11 cellular contexts compared by ENCODE assay signal in the genomic region with DNA sequence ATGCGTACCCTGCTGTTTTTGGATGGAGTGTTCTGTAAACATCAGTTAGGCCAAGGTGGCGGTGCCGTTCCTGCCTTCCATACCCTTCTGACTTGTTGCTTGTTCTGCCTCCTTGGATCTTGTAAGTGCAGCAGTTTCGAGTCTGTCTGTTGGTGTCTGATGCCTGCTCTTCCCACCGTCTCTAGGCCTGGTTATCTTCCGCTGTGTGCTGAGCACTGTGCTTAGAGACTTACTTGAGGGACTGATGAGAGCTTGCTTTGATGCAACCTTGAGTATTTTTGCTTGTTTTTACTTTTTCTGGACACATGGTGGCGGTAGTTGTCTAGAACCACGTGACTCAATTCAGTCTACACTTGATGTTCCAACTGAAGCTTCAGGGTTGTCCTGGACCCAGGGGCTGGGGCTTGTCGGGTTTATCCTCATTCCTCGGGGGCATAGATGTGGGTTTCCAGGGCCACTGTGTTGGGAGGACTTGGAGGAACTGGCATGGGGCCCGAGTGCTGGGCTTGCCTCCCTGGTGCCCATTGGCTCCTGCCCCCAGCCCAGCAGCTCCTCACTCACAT. TPM values are rescaled to one million over a fixed set of nuclear protein-coding genes. Genes with fewer than 3 reads are reported as not detected.
DNase-seq lines count a peak whose midpoint lies in the region; ATAC-seq, FAIRE-seq and TF ChIP-seq lines count a peak whose summit lies in the region.
"Had no signal": no experiment of that assay in that cellular context is flagged by ENCODE, and none has a peak within 500 bp of the region (broad histone marks: within the 10 kb centered on the region; RNA-seq: fewer than 3 reads in every experiment).

No MANE protein-coding gene starts in this region.

- H3K27me3 ChIP-seq in HepG2 (ENCODE audit: control insufficient read depth in 1 of 2, insufficient read depth in 2 of 2, low read length in 2 of 2) (no peaks in the 10 kb centered on the region), spleen (replicated peaks in 1 of 7) (no peaks in the 10 kb centered on the region)

- H3K4me3 ChIP-seq in HepG2 (replicated peaks in 1 of 3; ENCODE audit: insufficient read depth in 1 of 3, low read depth in 2 of 3, low read length in 3 of 3) (no peak overlapping the region), spleen (no peak overlapping the region)

- H4K20me1 ChIP-seq in HepG2 (ENCODE audit: insufficient read depth, low read length), result no peaks in the 10 kb centered on the region

- POLR2A ChIA-PET in HepG2 (lab: Yijun Ruan, JAX), result no interaction called here

- H3K36me3 ChIP-seq in HepG2 (replicated peaks in 1 of 2; ENCODE audit: control insufficient read depth in 1 of 2, insufficient read depth in 2 of 2, low read length in 2 of 2) (no peaks in the 10 kb centered on the region), spleen (peaks cover 0 to 9% (median 0%) of the 10 kb centered on the region in 6 donors)

- 23% methylated on average over 10 of the region's 11 CpGs for WGBS in HepG2 (ENCODE audit: low lambda C conversion rate)
- 65 to 78% (median 75%) methylated on average over 11 of the region's 11 CpGs for WGBS in spleen, 5 donors

- ATAC-seq in HepG2, result peak; percentile 54
- ATAC-seq in GM19455 (IDR thresholded peaks at IDR 0.05; ENCODE audit: unreplicated experiment), result no peak
- ATAC-seq in GM18498 (IDR thresholded peaks at IDR 0.05; ENCODE audit: unreplicated experiment), result no peak

- TF ChIP-seq CTCF in HepG2 (CRISPR knock-in tag; IDR thresholded peaks at IDR 0.05), result peak; percentile 73
- TF ChIP-seq CTCF in spleen (IDR thresholded peaks at IDR 0.05 in 8 of 11, conservative IDR thresholded peaks at IDR 0.05 in 3 of 11), result peak in 3 of 11 experiments; percentile 14 to 43 (median 17)

- DNase-seq in NCI-H1694 (lab: John Stamatoyannopoulos, UW) (peak; percentile 3), NCI-H1694 treated with DMSO at 0.1 percent for 48 hours (lab: John Stamatoyannopoulos, UW) (no peak), HCEC 1CT (peak; percentile 26), SKM-1 treated with dmso at 0.1 percent for 144 hours (lab: John Stamatoyannopoulos, UW; ENCODE audit: unreplicated experiment) (peak; percentile 56), HepG2 (ENCODE audit: low spot score) (peak; percentile 17), spleen (no peak)
- DNase-seq: activated B cell treated with CpG ODN at 0.5 μM for 24 hours, C1 segment of cervical spinal cord had no signal

- H3K4me1 ChIP-seq in HepG2 (ENCODE audit: insufficient read depth, low read length), result no peaks in the 10 kb centered on the region
- peaks cover 0 to 14% (median 0%) of the 10 kb centered on the region in 6 donors for H3K4me1 ChIP-seq in spleen

- H2AFZ ChIP-seq in HepG2 (ENCODE audit: low read length), result no peak overlapping the region

- no peak overlapping the region for H3K9ac ChIP-seq in HepG2 (ENCODE audit: insufficient read depth, low read depth, low read length)

- intact Hi-C loops in HepG2 (cut with micrococcal nuclease; ENCODE audit: unreplicated experiment) (loop anchor here (2.0 kb wide), 1 partner anchor 170 kb away; no protein-coding TSS in a partner anchor), spleen (cut with DNase I; ENCODE audit: low total_unique reads) (no loop called here)

- FAIRE-seq in HepG2 (lab: Jason Lieb, UNC), result peak; percentile 59
- FAIRE-seq: islet of Langerhans had no signal

- H3K27ac ChIP-seq in HepG2 (ENCODE audit: extremely low read length, insufficient read depth, low read length), result no peak overlapping the region
- no peak overlapping the region for H3K27ac ChIP-seq in spleen

- CTCF ChIA-PET in HepG2 (lab: Yijun Ruan, JAX; ENCODE audit: low intra/inter-chr PET ratio, low total read pairs), result interaction anchor here (0.8 to 2.7 kb wide), 3 partner anchors 59 to 170 kb away, joined by 3 to 10 read pairs (median 4); no protein-coding TSS in a partner anchor

- no peak for TF ChIP-seq EP300 in HepG2 (IDR thresholded peaks at IDR 0.05; ENCODE audit: low read depth in 2 of 2, low read length in 2 of 2)
- no peak for TF ChIP-seq EP300 in HepG2 (CRISPR knock-in tag; IDR thresholded peaks at IDR 0.05; ENCODE audit: borderline replicate concordance)

- no peak; the same call in 1 of the 2 replicates for TF ChIP-seq RAD21 in HepG2 (CRISPR knock-in tag; IDR thresholded peaks at IDR 0.05)

- TF ChIP-seq POLR2A in HepG2 (IDR thresholded peaks at IDR 0.05; ENCODE audit: insufficient read depth in 1 of 2, low read depth in 2 of 2, low read length in 2 of 2) (no peak), spleen (IDR thresholded peaks at IDR 0.05) (no peak)

- H3K79me2 ChIP-seq in HepG2 (ENCODE audit: insufficient read depth, low read length), result no peaks in the 10 kb centered on the region

- H3K9me3 ChIP-seq in HepG2 (ENCODE audit: low read length) (no peaks in the 10 kb centered on the region), spleen (peaks cover 0 to 6% (median 0%) of the 10 kb centered on the region in 8 donors)

- no peak overlapping the region for H3K4me2 ChIP-seq in HepG2 (ENCODE audit: low read depth, low read length)

- in situ Hi-C loops in HepG2 (cut with HindIII; ENCODE audit: extremely low pct_ligation_motif_present, low pct_unique_long_range_greater_than_20kb), result no loop called here

- BruUV-seq in HepG2 (replicated peaks; lab: Mats Ljungman, UMichigan), result no TSS peak

RNA-seq across cellular contexts. Expression of gene SPRN, which starts 14.4 kb away (rescaled TPM):
- not detected in 2 replicates for total RNA-seq in HepG2 (2016; rRNA removed; fragmentation: Illumina TruSeq; extraction: Trizol)
- not detected in 2 replicates for total RNA-seq in HepG2 (2016; cell fraction: cytosol; rRNA removed; fragmentation: Illumina TruSeq; extraction: Trizol; ENCODE audit: low read depth)
- not detected in 2 replicates for total RNA-seq in HepG2 (2016; cell fraction: insoluble cytoplasmic fraction; rRNA removed; fragmentation: Illumina TruSeq; extraction: Trizol)
- not detected in 2 replicates for total RNA-seq in HepG2 (2016; cell fraction: membrane; rRNA removed; fragmentation: Illumina TruSeq; extraction: Trizol)
- not detected in 2 replicates for total RNA-seq in HepG2 (2016; cell fraction: nucleus; rRNA removed; fragmentation: Illumina TruSeq; extraction: Trizol)
- polyA plus RNA-seq in HepG2 (2011; rRNA removed), result not detected in 2 replicates
- polyA plus RNA-seq in HepG2 (2011; cell fraction: cytosol; rRNA removed), result not detected in 2 replicates
- polyA plus RNA-seq in HepG2 (2011; cell fraction: nucleus; rRNA removed), result not detected in 2 replicates
- polyA plus RNA-seq in HepG2 (2012), result 2.9 and 4.1 TPM in 2 replicates
- polyA plus RNA-seq in HepG2 (2016; cell fraction: cytosol; fragmentation: Illumina TruSeq; extraction: Trizol; ENCODE audit: low read depth), result not detected in 2 replicates
- not detected in 2 replicates for polyA plus RNA-seq in HepG2 (2016; cell fraction: insoluble cytoplasmic fraction; fragmentation: Illumina TruSeq; extraction: Trizol; ENCODE audit: low read depth)
- not detected in 2 replicates for polyA plus RNA-seq in HepG2 (2016; cell fraction: membrane; fragmentation: Illumina TruSeq; extraction: Trizol; ENCODE audit: low read depth)
- not detected in 2 replicates for polyA plus RNA-seq in HepG2 (2016; cell fraction: nucleus; fragmentation: Illumina TruSeq; extraction: Trizol; ENCODE audit: insufficient read depth, low read depth)
- not detected in 2 replicates for polyA minus RNA-seq in HepG2 (2011; rRNA and poly(A)+ RNA removed; ENCODE audit: low replicate concordance)
- not detected in 2 replicates for polyA minus RNA-seq in HepG2 (2011; cell fraction: cytosol; rRNA and poly(A)+ RNA removed)
- not detected in 2 replicates for polyA minus RNA-seq in HepG2 (2011; cell fraction: nucleus; rRNA and poly(A)+ RNA removed)
- under 1 TPM in 3 of 7 donors, not detected in 4; 0.14 to 0.22 (median 0.14) TPM for total RNA-seq in spleen
- under 1 TPM; 0.20 to 0.58 (median 0.41) TPM for polyA plus RNA-seq in spleen
- total RNA-seq: activated B cell treated with CpG ODN at 0.5 μM for 24 hours had no signal

RNA-seq across cellular contexts. Expression of gene SCART1, which starts 15.0 kb away (rescaled TPM):
- 0.32 and 0.46 TPM in 2 replicates for total RNA-seq in HepG2 (2016; rRNA removed; fragmentation: Illumina TruSeq; extraction: Trizol)
- 0.18 and 0.30 TPM in 2 replicates for total RNA-seq in HepG2 (2016; cell fraction: cytosol; rRNA removed; fragmentation: Illumina TruSeq; extraction: Trizol; ENCODE audit: low read depth)
- total RNA-seq in HepG2 (2016; cell fraction: insoluble cytoplasmic fraction; rRNA removed; fragmentation: Illumina TruSeq; extraction: Trizol), result 0.07 and 0.45 TPM in 2 replicates
- 0.12 and 0.17 TPM in 2 replicates for total RNA-seq in HepG2 (2016; cell fraction: membrane; rRNA removed; fragmentation: Illumina TruSeq; extraction: Trizol)
- 0.81 and 0.88 TPM in 2 replicates for total RNA-seq in HepG2 (2016; cell fraction: nucleus; rRNA removed; fragmentation: Illumina TruSeq; extraction: Trizol)
- 1.1 and 1.4 TPM in 2 replicates for polyA plus RNA-seq in HepG2 (2011; rRNA removed)
- 0.23 and 0.45 TPM in 2 replicates for polyA plus RNA-seq in HepG2 (2011; cell fraction: cytosol; rRNA removed)
- polyA plus RNA-seq in HepG2 (2011; cell fraction: nucleus; rRNA removed), result 9.5 and 13.6 TPM in 2 replicates
- polyA plus RNA-seq in HepG2 (2012), result 1.6 and 1.9 TPM in 2 replicates
- polyA plus RNA-seq in HepG2 (2016; cell fraction: cytosol; fragmentation: Illumina TruSeq; extraction: Trizol; ENCODE audit: low read depth), result 0.08 TPM in 1 of 2 replicates, not detected in the other
- 0.12 and 0.16 TPM in 2 replicates for polyA plus RNA-seq in HepG2 (2016; cell fraction: insoluble cytoplasmic fraction; fragmentation: Illumina TruSeq; extraction: Trizol; ENCODE audit: low read depth)
- polyA plus RNA-seq in HepG2 (2016; cell fraction: membrane; fragmentation: Illumina TruSeq; extraction: Trizol; ENCODE audit: low read depth), result not detected in 2 replicates
- polyA plus RNA-seq in HepG2 (2016; cell fraction: nucleus; fragmentation: Illumina TruSeq; extraction: Trizol; ENCODE audit: insufficient read depth, low read depth), result 2.1 and 2.9 TPM in 2 replicates
- 0.51 and 1.7 TPM in 2 replicates for polyA minus RNA-seq in HepG2 (2011; rRNA and poly(A)+ RNA removed; ENCODE audit: low replicate concordance)
- 0.10 TPM in 1 of 2 replicates, not detected in the other for polyA minus RNA-seq in HepG2 (2011; cell fraction: cytosol; rRNA and poly(A)+ RNA removed)
- polyA minus RNA-seq in HepG2 (2011; cell fraction: nucleus; rRNA and poly(A)+ RNA removed), result 2.7 and 3.5 TPM in 2 replicates
- total RNA-seq in spleen, result 1 to 10 TPM; 3.7 to 9.7 (median 5.8) TPM
- polyA plus RNA-seq in spleen, result 1 to 10 TPM in 1 of 3 donors, under 1 TPM in 2; 0.36 to 1.2 (median 0.72) TPM

RNA-seq across cellular contexts. Expression of gene MTG1, which starts 44.8 kb away (rescaled TPM):
- total RNA-seq in HepG2 (2016; rRNA removed; fragmentation: Illumina TruSeq; extraction: Trizol) (29.9 and 42.0 TPM in 2 replicates), spleen (10 to 100 TPM; 35.4 to 82.9 (median 63.7) TPM)
- total RNA-seq in HepG2 (2016; cell fraction: cytosol; rRNA removed; fragmentation: Illumina TruSeq; extraction: Trizol; ENCODE audit: low read depth), result 13.1 and 13.6 TPM in 2 replicates
- 29.5 and 43.2 TPM in 2 replicates for total RNA-seq in HepG2 (2016; cell fraction: insoluble cytoplasmic fraction; rRNA removed; fragmentation: Illumina TruSeq; extraction: Trizol)
- 15.1 and 15.4 TPM in 2 replicates for total RNA-seq in HepG2 (2016; cell fraction: membrane; rRNA removed; fragmentation: Illumina TruSeq; extraction: Trizol)
- 38.2 and 45.9 TPM in 2 replicates for total RNA-seq in HepG2 (2016; cell fraction: nucleus; rRNA removed; fragmentation: Illumina TruSeq; extraction: Trizol)
- polyA plus RNA-seq in HepG2 (2011; rRNA removed) (103 and 108 TPM in 2 replicates), spleen (100 to 1,000 TPM in 2 of 3 donors, 10 to 100 TPM in 1; 55.1 to 122 (median 101) TPM)
- 54.2 and 75.0 TPM in 2 replicates for polyA plus RNA-seq in HepG2 (2011; cell fraction: cytosol; rRNA removed)
- polyA plus RNA-seq in HepG2 (2011; cell fraction: nucleus; rRNA removed), result 687 and 805 TPM in 2 replicates
- 46.2 and 51.2 TPM in 2 replicates for polyA plus RNA-seq in HepG2 (2012)
- polyA plus RNA-seq in HepG2 (2016; cell fraction: cytosol; fragmentation: Illumina TruSeq; extraction: Trizol; ENCODE audit: low read depth), result 10.8 and 11.1 TPM in 2 replicates
- polyA plus RNA-seq in HepG2 (2016; cell fraction: insoluble cytoplasmic fraction; fragmentation: Illumina TruSeq; extraction: Trizol; ENCODE audit: low read depth), result 40.2 and 42.5 TPM in 2 replicates
- 12.8 and 14.3 TPM in 2 replicates for polyA plus RNA-seq in HepG2 (2016; cell fraction: membrane; fragmentation: Illumina TruSeq; extraction: Trizol; ENCODE audit: low read depth)
- 225 and 242 TPM in 2 replicates for polyA plus RNA-seq in HepG2 (2016; cell fraction: nucleus; fragmentation: Illumina TruSeq; extraction: Trizol; ENCODE audit: insufficient read depth, low read depth)
- polyA minus RNA-seq in HepG2 (2011; rRNA and poly(A)+ RNA removed; ENCODE audit: low replicate concordance), result 80.2 and 80.5 TPM in 2 replicates
- polyA minus RNA-seq in HepG2 (2011; cell fraction: cytosol; rRNA and poly(A)+ RNA removed), result 17.3 and 18.7 TPM in 2 replicates
- polyA minus RNA-seq in HepG2 (2011; cell fraction: nucleus; rRNA and poly(A)+ RNA removed), result 62.7 and 86.9 TPM in 2 replicates

RNA-seq across cellular contexts. Expression of gene PAOX, which starts 59.7 kb away (rescaled TPM):
- total RNA-seq in HepG2 (2016; rRNA removed; fragmentation: Illumina TruSeq; extraction: Trizol), result 0.49 and 0.52 TPM in 2 replicates
- not detected in 2 replicates for total RNA-seq in HepG2 (2016; cell fraction: cytosol; rRNA removed; fragmentation: Illumina TruSeq; extraction: Trizol; ENCODE audit: low read depth)
- total RNA-seq in HepG2 (2016; cell fraction: insoluble cytoplasmic fraction; rRNA removed; fragmentation: Illumina TruSeq; extraction: Trizol), result 0.49 and 0.54 TPM in 2 replicates
- total RNA-seq in HepG2 (2016; cell fraction: membrane; rRNA removed; fragmentation: Illumina TruSeq; extraction: Trizol), result 0.12 TPM in 1 of 2 replicates, not detected in the other
- 0.41 and 0.78 TPM in 2 replicates for total RNA-seq in HepG2 (2016; cell fraction: nucleus; rRNA removed; fragmentation: Illumina TruSeq; extraction: Trizol)
- 0.77 and 1.1 TPM in 2 replicates for polyA plus RNA-seq in HepG2 (2011; rRNA removed)
- 0.56 and 0.72 TPM in 2 replicates for polyA plus RNA-seq in HepG2 (2011; cell fraction: cytosol; rRNA removed)
- polyA plus RNA-seq in HepG2 (2011; cell fraction: nucleus; rRNA removed), result 3.9 and 4.7 TPM in 2 replicates
- 1.2 and 1.4 TPM in 2 replicates for polyA plus RNA-seq in HepG2 (2012)
- polyA plus RNA-seq in HepG2 (2016; cell fraction: cytosol; fragmentation: Illumina TruSeq; extraction: Trizol; ENCODE audit: low read depth), result 0.16 TPM in 2 replicates
- polyA plus RNA-seq in HepG2 (2016; cell fraction: insoluble cytoplasmic fraction; fragmentation: Illumina TruSeq; extraction: Trizol; ENCODE audit: low read depth), result 0.50 and 0.56 TPM in 2 replicates
- 0.11 TPM in 1 of 2 replicates, not detected in the other for polyA plus RNA-seq in HepG2 (2016; cell fraction: membrane; fragmentation: Illumina TruSeq; extraction: Trizol; ENCODE audit: low read depth)
- polyA plus RNA-seq in HepG2 (2016; cell fraction: nucleus; fragmentation: Illumina TruSeq; extraction: Trizol; ENCODE audit: insufficient read depth, low read depth), result 2.0 and 2.2 TPM in 2 replicates
- polyA minus RNA-seq in HepG2 (2011; rRNA and poly(A)+ RNA removed; ENCODE audit: low replicate concordance), result 1.7 TPM in 1 of 2 replicates, not detected in the other
- polyA minus RNA-seq in HepG2 (2011; cell fraction: cytosol; rRNA and poly(A)+ RNA removed), result not detected in 2 replicates
- 0.99 and 1.2 TPM in 2 replicates for polyA minus RNA-seq in HepG2 (2011; cell fraction: nucleus; rRNA and poly(A)+ RNA removed)
- total RNA-seq in spleen, result 10 to 100 TPM; 16.2 to 34.0 (median 22.8) TPM
- 10 to 100 TPM; 15.4 to 26.0 (median 19.3) TPM for polyA plus RNA-seq in spleen

Comparison
In these comparisons a context has a peak if more than half of its experiments do, and no peak if none do; other contexts are left out.
1. DNase-seq: peak in NCI-H1694 (single experiment), HCEC 1CT (single experiment), SKM-1 treated with dmso at 0.1 percent for 144 hours (single experiment) and HepG2 (single experiment); none in NCI-H1694 treated with DMSO at 0.1 percent for 48 hours (single experiment) and spleen (single experiment).